In genomic region chr3:144162042-144162441, GRCh38 we compare ENCODE assay signal across 1 cellular context.
TF ChIP-seq lines count a peak whose summit lies in the region.

No MANE protein-coding gene starts in this region.

TF ChIP-seq in HepG2, 621 proteins besides CTCF, POLR2A, EP300 and RAD21 (continued from another document and continues in another):
- TF ChIP-seq ZNF687 (CRISPR knock-in tag; IDR thresholded peaks at IDR 0.05) (no peak), AFF4 (CRISPR knock-in tag; IDR thresholded peaks at IDR 0.05) (no peak), ZNF766 (CRISPR knock-in tag; IDR thresholded peaks at IDR 0.05; ENCODE audit: borderline replicate concordance) (no peak), KDM6A (CRISPR knock-in tag; IDR thresholded peaks at IDR 0.05; ENCODE audit: low read depth) (peak; percentile 46; the same call in 1 of the 2 replicates), ZNF709 (CRISPR knock-in tag; IDR thresholded peaks at IDR 0.05) (no peak), ZNF430 (CRISPR knock-in tag; IDR thresholded peaks at IDR 0.05) (no peak), TBX3 (IDR thresholded peaks at IDR 0.05; ENCODE audit: borderline replicate concordance) (peak; percentile 91), MIER2 (CRISPR knock-in tag; IDR thresholded peaks at IDR 0.05) (no peak), KDM1A (CRISPR knock-in tag; IDR thresholded peaks at IDR 0.05) (no peak), SMAD3 (CRISPR knock-in tag; IDR thresholded peaks at IDR 0.05) (peak; percentile 56; the same call in 1 of the 2 replicates), ZNF784 (CRISPR knock-in tag; IDR thresholded peaks at IDR 0.05; ENCODE audit: borderline replicate concordance) (no peak), ZBTB8A (CRISPR knock-in tag; IDR thresholded peaks at IDR 0.05; ENCODE audit: borderline replicate concordance, low read depth) (no peak), THYN1 (CRISPR knock-in tag; IDR thresholded peaks at IDR 0.05; ENCODE audit: borderline replicate concordance, low read depth) (no peak), ZNF441 (CRISPR knock-in tag; IDR thresholded peaks at IDR 0.05; ENCODE audit: borderline replicate concordance) (no peak), NR2C2 (CRISPR knock-in tag; IDR thresholded peaks at IDR 0.05; ENCODE audit: borderline replicate concordance) (no peak), ZFP1 (CRISPR knock-in tag; IDR thresholded peaks at IDR 0.05) (no peak), PAF1 (CRISPR knock-in tag; IDR thresholded peaks at IDR 0.05) (no peak), ZNF547 (CRISPR knock-in tag; IDR thresholded peaks at IDR 0.05) (no peak), ZNF317 (CRISPR knock-in tag; IDR thresholded peaks at IDR 0.05) (peak; percentile 98), ZNF17 (CRISPR knock-in tag; IDR thresholded peaks at IDR 0.05) (no peak), ZNF10 (CRISPR knock-in tag; IDR thresholded peaks at IDR 0.05; ENCODE audit: borderline replicate concordance, low read depth) (no peak), ZNF337 (CRISPR knock-in tag; IDR thresholded peaks at IDR 0.05; ENCODE audit: borderline replicate concordance, low read depth) (no peak), SSRP1 (CRISPR knock-in tag; IDR thresholded peaks at IDR 0.05) (no peak), CBX2 (IDR thresholded peaks at IDR 0.05; ENCODE audit: low read depth, low read length) (no peak), CBX2 (CRISPR knock-in tag; IDR thresholded peaks at IDR 0.05; ENCODE audit: low read depth) (no peak), HNF4G (IDR thresholded peaks at IDR 0.05; ENCODE audit: borderline replicate concordance, low read depth, low read length) (no peak), HNF4G (CRISPR knock-in tag; IDR thresholded peaks at IDR 0.05; ENCODE audit: borderline replicate concordance, low read depth) (no peak), POLR2AphosphoS2 (IDR thresholded peaks at IDR 0.05; ENCODE audit: low read depth, low read length) (no peak), SNAI1 (CRISPR knock-in tag; IDR thresholded peaks at IDR 0.05; ENCODE audit: borderline replicate concordance) (no peak), SRSF1 (optimal IDR thresholded peaks at IDR 0.05; ENCODE audit: low read depth, low read length) (no peak), ZFYVE20 (CRISPR knock-in tag; IDR thresholded peaks at IDR 0.05; ENCODE audit: borderline replicate concordance, low read depth) (no peak), JARID2 (CRISPR knock-in tag; IDR thresholded peaks at IDR 0.05; ENCODE audit: insufficient replicate concordance) (no peak), ZFP91 (CRISPR knock-in tag; IDR thresholded peaks at IDR 0.05; ENCODE audit: borderline replicate concordance) (no peak), ZFP36L1 (CRISPR knock-in tag; IDR thresholded peaks at IDR 0.05) (peak; percentile 71; the same call in 1 of the 2 replicates), ZBTB1 (CRISPR knock-in tag; IDR thresholded peaks at IDR 0.05; ENCODE audit: borderline replicate concordance) (no peak), ZNF331 (CRISPR knock-in tag; IDR thresholded peaks at IDR 0.05) (0 out of 2 replicates have a peak, but pooled peaks have one; percentile 46), PHF21A (CRISPR knock-in tag; IDR thresholded peaks at IDR 0.05) (no peak), MIER3 (CRISPR knock-in tag; IDR thresholded peaks at IDR 0.05; ENCODE audit: borderline replicate concordance) (peak; percentile 55; the same call in 1 of the 2 replicates), SMAD9 (CRISPR knock-in tag; IDR thresholded peaks at IDR 0.05) (no peak), ZNF761 (CRISPR knock-in tag; conservative IDR thresholded peaks at IDR 0.05) (no peak), CHD2 (IDR thresholded peaks at IDR 0.05; ENCODE audit: low read depth, low read length) (no peak), ARNTL (CRISPR knock-in tag; IDR thresholded peaks at IDR 0.05) (no peak), TFDP2 (CRISPR knock-in tag; IDR thresholded peaks at IDR 0.05) (no peak), KLF11 (CRISPR knock-in tag; IDR thresholded peaks at IDR 0.05) (no peak), GTF3A (CRISPR knock-in tag; conservative IDR thresholded peaks at IDR 0.05) (no peak), TAF1 (CRISPR knock-in tag; IDR thresholded peaks at IDR 0.05) (no peak), ZBTB2 (CRISPR knock-in tag; IDR thresholded peaks at IDR 0.05; ENCODE audit: low read depth) (no peak), ZNF615 (CRISPR knock-in tag; IDR thresholded peaks at IDR 0.05; ENCODE audit: borderline replicate concordance) (no peak), ZNF18 (CRISPR knock-in tag; IDR thresholded peaks at IDR 0.05; ENCODE audit: insufficient replicate concordance) (no peak), DDIT3 (CRISPR knock-in tag; IDR thresholded peaks at IDR 0.05) (no peak), ZBTB7A (CRISPR knock-in tag; IDR thresholded peaks at IDR 0.05) (no peak), PAXIP1 (CRISPR knock-in tag; conservative IDR thresholded peaks at IDR 0.05) (peak; percentile 85), SP4 (CRISPR knock-in tag; IDR thresholded peaks at IDR 0.05) (no peak)
